ENCODE assay signal across 9 cellular contexts in genomic region chr11:12331239-12331874, GRCh38. TPM values are rescaled to one million over a fixed set of nuclear protein-coding genes. Genes with fewer than 3 reads are reported as not detected.
DNase-seq lines count a peak whose midpoint lies in the region; ATAC-seq and TF ChIP-seq lines count a peak whose summit lies in the region.
"Had no signal": no experiment of that assay in that cellular context is flagged by ENCODE, and none has a peak within 500 bp of the region (broad histone marks: within the 10 kb centered on the region; RNA-seq: fewer than 3 reads in every experiment).

No MANE protein-coding gene starts in this region.

- H3K27ac Mint-ChIP-seq in Calu3 (ENCODE audit: unreplicated experiment) (no peak overlapping the region), naive B cell (no peak overlapping the region)
- H3K27ac Mint-ChIP-seq: T-helper 1 cell treated with Interleukin-12 subunit alpha and Interleukin-12 subunit beta and Interleukin-4 antibody, amounts not matched to agents 30 μg/mL and 1 μg/mL, for 36 hours had no signal

- ATAC-seq in naive B cell (ENCODE audit: low read depth in 2 of 2) = no peak
- ATAC-seq in GM21515 (IDR thresholded peaks at IDR 0.05; ENCODE audit: unreplicated experiment) = no peak

- H3K4me1 Mint-ChIP-seq in Calu3 (ENCODE audit: low read depth, unreplicated experiment) = peaks cover 18% of the 10 kb centered on the region
- H3K4me1 Mint-ChIP-seq in naive B cell = no peaks in the 10 kb centered on the region

- H3K36me3 Mint-ChIP-seq in Calu3 (ENCODE audit: insufficient read depth, unreplicated experiment) (no peaks in the 10 kb centered on the region), naive B cell (no peaks in the 10 kb centered on the region)

- intact Hi-C loops in Calu3 (cut with micrococcal nuclease; ENCODE audit: unreplicated experiment) = loop anchor here (1.0 to 10.0 kb wide), 6 partner anchors 29 to 613 kb away; no protein-coding TSS in a partner anchor

- BruUV-seq in Calu3 (replicated peaks; lab: Mats Ljungman, UMichigan) = no TSS peak

- H3K9me3 Mint-ChIP-seq in Calu3 (ENCODE audit: low read depth, unreplicated experiment) = no peaks in the 10 kb centered on the region
- H3K9me3 Mint-ChIP-seq in naive B cell = peaks cover 0 to 7% (median 1%) of the 10 kb centered on the region in 7 donors

- no peak for TF ChIP-seq POLR2A in erythroblast (IDR thresholded peaks at IDR 0.05; ENCODE audit: low read length)

- DNase-seq in Calu3 (peak; percentile 78), HuH-7.5 (ENCODE audit: low spot score) (peak; percentile 34), NOMO-1 treated with dmso at 0.1 percent for 144 hours (lab: John Stamatoyannopoulos, UW; ENCODE audit: unreplicated experiment) (peak; percentile 5), erythroblast (lab: John Stamatoyannopoulos, UW) (peak; percentile 60 to 80), naive B cell (peak; percentile 9)
- peak; percentile 78 for DNase-seq in activated CD8-positive, alpha-beta memory T cell treated with anti-CD3 and anti-CD28 coated beads, Interleukin-2, amount 50 U/mL, for 48 hours
- peak; percentile 40 to 63 for DNase-seq in stimulated activated CD8-positive, alpha-beta memory T cell treated with anti-CD3 and anti-CD28 coated beads, Interleukin-7, amount 100 ng/mL, for 4 hours (ENCODE audit: low read depth in 2 of 2)

- H3K4me3 Mint-ChIP-seq in Calu3 (ENCODE audit: low read depth, unreplicated experiment) (no peak overlapping the region), naive B cell (no peak overlapping the region)
- H3K4me3 Mint-ChIP-seq: T-helper 1 cell treated with Interleukin-12 subunit alpha and Interleukin-12 subunit beta and Interleukin-4 antibody, amounts not matched to agents 30 μg/mL and 1 μg/mL, for 36 hours had no signal

- peak; percentile 76 for TF ChIP-seq CTCF in Calu3 (IDR thresholded peaks at IDR 0.05; ENCODE audit: unreplicated experiment)

- H3K27me3 Mint-ChIP-seq in Calu3 (ENCODE audit: unreplicated experiment) (no peaks in the 10 kb centered on the region), naive B cell (peaks cover 8 to 17% (median 13%) of the 10 kb centered on the region in 3 donors)

- CTCF ChIA-PET in Calu3 (lab: Charles Lee) = interaction anchor here (0.7 to 2.2 kb wide), 14 partner anchors 31 to 1043 kb away, joined by 3 to 13 read pairs (median 5); partner anchors contain the start of genes PARVA and TEAD1

RNA-seq across cellular contexts. Expression of gene PARVA, which starts 46.0 kb away (rescaled TPM):
- 18.3 and 22.9 TPM in 2 replicates for total RNA-seq in Calu3 (2022)
- polyA plus RNA-seq in naive B cell (ENCODE audit: low read depth in 6 of 6) = not detected

Comparison
In these comparisons a context has a peak if more than half of its experiments do, and no peak if none do; other contexts are left out.
1. DNase-seq: peak in every context shown above with its lines; median percentile 78 in Calu3; 78 in activated CD8-positive, alpha-beta memory T cell treated with anti-CD3 and anti-CD28 coated beads, Interleukin-2, amount 50 U/mL, for 48 hours; 70 in erythroblast; 52 in stimulated activated CD8-positive, alpha-beta memory T cell treated with anti-CD3 and anti-CD28 coated beads, Interleukin-7, amount 100 ng/mL, for 4 hours; 34 in HuH-7.5; 9 in naive B cell; 5 in NOMO-1 treated with dmso at 0.1 percent for 144 hours.